ENCODE assay signal across 20 cellular contexts in the genomic region with DNA sequence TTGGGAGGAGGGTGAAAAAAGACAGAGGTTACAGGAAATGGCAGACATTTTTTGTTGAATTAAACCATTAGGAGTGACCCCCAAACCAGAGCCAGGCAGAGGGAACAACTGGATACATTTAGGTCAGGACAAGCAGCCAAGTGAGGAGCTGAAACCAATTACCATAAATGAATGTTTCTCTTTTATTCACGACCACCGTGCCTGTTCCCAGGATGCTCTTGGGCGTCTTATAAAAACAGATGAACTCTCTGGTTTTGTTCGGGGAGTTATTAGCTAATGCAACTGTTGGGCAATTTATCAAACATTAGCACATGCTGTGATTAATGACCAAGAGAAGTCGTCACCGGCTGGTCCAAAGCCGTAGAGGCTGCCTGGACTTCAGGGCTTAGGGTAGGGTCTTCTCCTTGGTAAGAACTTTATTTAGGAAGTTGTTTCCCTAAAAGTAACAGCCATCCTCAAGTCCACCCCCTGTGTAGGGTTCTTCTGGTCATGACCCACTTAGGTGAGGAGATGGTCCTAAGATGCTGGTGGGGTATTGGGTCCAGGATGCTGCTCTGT.
DNase-seq lines count a peak whose midpoint lies in the region; ATAC-seq and TF ChIP-seq lines count a peak whose summit lies in the region.
"Had no signal": no experiment of that assay in that cellular context is flagged by ENCODE, and none has a peak within 500 bp of the region (broad histone marks: within the 10 kb centered on the region; RNA-seq: fewer than 3 reads in every experiment).

No MANE protein-coding gene starts in this region.

- H3K36me3 ChIP-seq in SK-N-SH (replicated peaks in 1 of 2; ENCODE audit: control insufficient read depth in 1 of 2, insufficient read depth in 2 of 2, low read length in 1 of 2) = no peaks in the 10 kb centered on the region
- H3K36me3 ChIP-seq in suprapubic skin = no peaks in the 10 kb centered on the region

- H3K4me1 ChIP-seq in SK-N-SH (ENCODE audit: control insufficient read depth in 1 of 2, insufficient read depth in 2 of 2, low read depth in 1 of 2, low read length in 1 of 2) (peaks cover 5 to 20% of the 10 kb centered on the region in 2 experiments; a peak in 2 of 4 replicates), suprapubic skin (peaks cover 16% of the 10 kb centered on the region)

- peak overlapping the region; percentile 46; the same call in 1 of the 2 replicates for H2AFZ ChIP-seq in SK-N-SH (ENCODE audit: low read depth)

- no peak for DNase-seq in SK-N-SH
- peak; percentile 61 for DNase-seq in coronary artery (ENCODE audit: low spot score)
- DNase-seq in mesothelial cell of epicardium (ENCODE audit: low spot score in 2 of 2, unreplicated experiment in 2 of 2) = no peak
- peak; percentile 24 to 26 for DNase-seq in suprapubic skin (ENCODE audit: low spot score in 2 of 2)
- DNase-seq in AML-193 (lab: John Stamatoyannopoulos, UW) = no peak
- no peak for DNase-seq in NCI-H82 (lab: John Stamatoyannopoulos, UW)
- DNase-seq in stimulated activated naive CD4-positive, alpha-beta T cell (lab: John Stamatoyannopoulos, UW) = no peak
- DNase-seq: activated CD8-positive, alpha-beta T cell treated with anti-CD3 and anti-CD28 coated beads for 36 hours; activated naive CD8-positive, alpha-beta T cell treated with anti-CD3 and anti-CD28 coated beads for 36 hours; activated T-cell treated with anti-CD3 and anti-CD28 coated beads, Interleukin-2, amount 50 U/mL, for 48 hours; GDM1; GOT3; mucosa of descending colon; NCI-H524 had no signal

- WGBS in SK-N-SH (ENCODE audit: low lambda C conversion rate) = 51% methylated on average over 7 of the region's 7 CpGs
- WGBS in suprapubic skin = 38% methylated on average over 7 of the region's 7 CpGs

- no peaks in the 10 kb centered on the region for H3K36me3 Mint-ChIP-seq in mesothelial cell of epicardium
- H3K36me3 Mint-ChIP-seq: activated naive CD8-positive, alpha-beta T cell treated with anti-CD3 and anti-CD28 coated beads for 36 hours; stimulated activated memory B cell treated with anti-CD40 and anti-IgM and Interleukin-4, amounts not matched to agents 10 μg/mL and 1 μg/mL and 100 μg/mL, for 72 hours had no signal

- no peak for ATAC-seq in SK-N-SH treated with all-trans-retinoic acid at 6 μM for 48 hours
- ATAC-seq: activated CD8-positive, alpha-beta T cell treated with anti-CD3 and anti-CD28 coated beads for 36 hours; HepG2; stimulated activated memory B cell treated with anti-CD40 and anti-IgM and Interleukin-4, amounts not matched to agents 10 μg/mL and 1 μg/mL and 100 μg/mL, for 72 hours had no signal

- CTCF ChIA-PET in SK-N-SH (lab: Yijun Ruan, JAX) = interaction anchor here (0.9 to 1.7 kb wide), 6 partner anchors 11 to 147 kb away, joined by 3 to 5 read pairs (median 4); no protein-coding TSS in a partner anchor

- H3K27me3 ChIP-seq in SK-N-SH (ENCODE audit: insufficient read depth) (no peaks in the 10 kb centered on the region), suprapubic skin (peaks cover 17% of the 10 kb centered on the region)

- POLR2A ChIA-PET in SK-N-SH (lab: Yijun Ruan, JAX) = no interaction called here

- TF ChIP-seq EP300 in SK-N-SH (IDR thresholded peaks at IDR 0.05; ENCODE audit: borderline replicate concordance in 1 of 2, low read depth in 1 of 2, low read length in 1 of 2) (no peak), suprapubic skin (IDR thresholded peaks at IDR 0.05) (no peak)

- peaks cover 34% of the 10 kb centered on the region for H3K4me1 Mint-ChIP-seq in mesothelial cell of epicardium
- H3K4me1 Mint-ChIP-seq: stimulated activated memory B cell treated with anti-CD40 and anti-IgM and Interleukin-4, amounts not matched to agents 10 μg/mL and 1 μg/mL and 100 μg/mL, for 72 hours had no signal

- no peak overlapping the region for H3K4me2 ChIP-seq in SK-N-SH

- TF ChIP-seq CTCF in SK-N-SH (IDR thresholded peaks at IDR 0.05) (no peak), coronary artery (IDR thresholded peaks at IDR 0.05) (no peak), mesothelial cell of epicardium (IDR thresholded peaks at IDR 0.05; ENCODE audit: unreplicated experiment) (no peak), suprapubic skin (IDR thresholded peaks at IDR 0.05) (no peak)

- TF ChIP-seq POLR2A in suprapubic skin (IDR thresholded peaks at IDR 0.05) = no peak

- no peaks in the 10 kb centered on the region for H3K9me3 Mint-ChIP-seq in mesothelial cell of epicardium
- H3K9me3 Mint-ChIP-seq: activated CD8-positive, alpha-beta T cell treated with anti-CD3 and anti-CD28 coated beads for 36 hours; activated naive CD8-positive, alpha-beta T cell treated with anti-CD3 and anti-CD28 coated beads for 36 hours; stimulated activated memory B cell treated with anti-CD40 and anti-IgM and Interleukin-4, amounts not matched to agents 10 μg/mL and 1 μg/mL and 100 μg/mL, for 72 hours; T-helper 1 cell treated with Interleukin-12 subunit alpha and Interleukin-12 subunit beta and Interleukin-4 antibody, amounts not matched to agents 30 μg/mL and 1 μg/mL, for 36 hours had no signal

- no peak overlapping the region for H3K9ac ChIP-seq in SK-N-SH

- no peaks in the 10 kb centered on the region for H3K9me2 ChIP-seq in SK-N-SH

- H3K4me3 ChIP-seq in SK-N-SH (ENCODE audit: low read depth in 2 of 2, low read length in 1 of 2) (no peak overlapping the region), coronary artery (no peak overlapping the region), suprapubic skin (no peak overlapping the region)
- H3K4me3 ChIP-seq: mucosa of descending colon had no signal

- H3K4me3 Mint-ChIP-seq in mesothelial cell of epicardium = no peak overlapping the region
- H3K4me3 Mint-ChIP-seq: activated CD8-positive, alpha-beta T cell treated with anti-CD3 and anti-CD28 coated beads for 36 hours; activated naive CD8-positive, alpha-beta T cell treated with anti-CD3 and anti-CD28 coated beads for 36 hours; stimulated activated memory B cell treated with anti-CD40 and anti-IgM and Interleukin-4, amounts not matched to agents 10 μg/mL and 1 μg/mL and 100 μg/mL, for 72 hours; T-helper 1 cell treated with Interleukin-12 subunit alpha and Interleukin-12 subunit beta and Interleukin-4 antibody, amounts not matched to agents 30 μg/mL and 1 μg/mL, for 36 hours had no signal

- H3K79me2 ChIP-seq in SK-N-SH (ENCODE audit: insufficient read depth) = no peaks in the 10 kb centered on the region

- peaks cover 38% of the 10 kb centered on the region for H3K27me3 Mint-ChIP-seq in mesothelial cell of epicardium (ENCODE audit: low read depth)

- H4K20me1 ChIP-seq in SK-N-SH (ENCODE audit: insufficient read depth) = no peaks in the 10 kb centered on the region

- no peak for TF ChIP-seq RAD21 in SK-N-SH (IDR thresholded peaks at IDR 0.05; ENCODE audit: low read length)

- no peaks in the 10 kb centered on the region for H3F3A ChIP-seq in SK-N-SH (replicated peaks; ENCODE audit: insufficient read depth)

- peak overlapping the region; percentile 20 for H3K27ac Mint-ChIP-seq in mesothelial cell of epicardium
- H3K27ac Mint-ChIP-seq: activated CD8-positive, alpha-beta T cell treated with anti-CD3 and anti-CD28 coated beads for 36 hours; activated naive CD8-positive, alpha-beta T cell treated with anti-CD3 and anti-CD28 coated beads for 36 hours; stimulated activated memory B cell treated with anti-CD40 and anti-IgM and Interleukin-4, amounts not matched to agents 10 μg/mL and 1 μg/mL and 100 μg/mL, for 72 hours; T-helper 1 cell treated with Interleukin-12 subunit alpha and Interleukin-12 subunit beta and Interleukin-4 antibody, amounts not matched to agents 30 μg/mL and 1 μg/mL, for 36 hours had no signal

- H3K27ac ChIP-seq in SK-N-SH (ENCODE audit: low read depth in 2 of 2, low read length in 1 of 2) = no peak overlapping the region
- H3K27ac ChIP-seq in coronary artery = no peak overlapping the region
- H3K27ac ChIP-seq in suprapubic skin = no peak overlapping the region
- H3K27ac ChIP-seq: 22Rv1, RWPE1 had no signal

- H3K9me3 ChIP-seq in SK-N-SH (no peaks in the 10 kb centered on the region), suprapubic skin (no peaks in the 10 kb centered on the region)
- H3K9me3 ChIP-seq: mucosa of descending colon had no signal

TF ChIP-seq in SK-N-SH, 30 proteins besides CTCF, POLR2A, EP300 and RAD21 (continues in another document):
- TF ChIP-seq POLR2AphosphoS5 (IDR thresholded peaks at IDR 0.05; ENCODE audit: low read depth, low read length) (no peak), SMC3 (IDR thresholded peaks at IDR 0.05; ENCODE audit: low read depth, low read length) (no peak), RXRA (IDR thresholded peaks at IDR 0.05; ENCODE audit: borderline replicate concordance, low read depth) (no peak), ELF1 (IDR thresholded peaks at IDR 0.05) (no peak)

TF ChIP-seq in SK-N-SH treated with all-trans-retinoic acid at 6 μM for 48 hours, 23 proteins besides CTCF, POLR2A, EP300 and RAD21 (continues in another document):
- TF ChIP-seq TOX (CRISPR knock-in tag; IDR thresholded peaks at IDR 0.05; ENCODE audit: borderline replicate concordance) (no peak), ZFP3 (CRISPR knock-in tag; IDR thresholded peaks at IDR 0.05) (no peak), ISL1 (CRISPR knock-in tag; IDR thresholded peaks at IDR 0.05) (no peak), SNAI2 (CRISPR knock-in tag; IDR thresholded peaks at IDR 0.05) (no peak), ZNF8 (CRISPR knock-in tag; IDR thresholded peaks at IDR 0.05) (no peak), PPARA (CRISPR knock-in tag; IDR thresholded peaks at IDR 0.05; ENCODE audit: borderline replicate concordance) (no peak), ZC3H10 (CRISPR knock-in tag; IDR thresholded peaks at IDR 0.05) (no peak)
- TF ChIP-seq, protein P1, sequence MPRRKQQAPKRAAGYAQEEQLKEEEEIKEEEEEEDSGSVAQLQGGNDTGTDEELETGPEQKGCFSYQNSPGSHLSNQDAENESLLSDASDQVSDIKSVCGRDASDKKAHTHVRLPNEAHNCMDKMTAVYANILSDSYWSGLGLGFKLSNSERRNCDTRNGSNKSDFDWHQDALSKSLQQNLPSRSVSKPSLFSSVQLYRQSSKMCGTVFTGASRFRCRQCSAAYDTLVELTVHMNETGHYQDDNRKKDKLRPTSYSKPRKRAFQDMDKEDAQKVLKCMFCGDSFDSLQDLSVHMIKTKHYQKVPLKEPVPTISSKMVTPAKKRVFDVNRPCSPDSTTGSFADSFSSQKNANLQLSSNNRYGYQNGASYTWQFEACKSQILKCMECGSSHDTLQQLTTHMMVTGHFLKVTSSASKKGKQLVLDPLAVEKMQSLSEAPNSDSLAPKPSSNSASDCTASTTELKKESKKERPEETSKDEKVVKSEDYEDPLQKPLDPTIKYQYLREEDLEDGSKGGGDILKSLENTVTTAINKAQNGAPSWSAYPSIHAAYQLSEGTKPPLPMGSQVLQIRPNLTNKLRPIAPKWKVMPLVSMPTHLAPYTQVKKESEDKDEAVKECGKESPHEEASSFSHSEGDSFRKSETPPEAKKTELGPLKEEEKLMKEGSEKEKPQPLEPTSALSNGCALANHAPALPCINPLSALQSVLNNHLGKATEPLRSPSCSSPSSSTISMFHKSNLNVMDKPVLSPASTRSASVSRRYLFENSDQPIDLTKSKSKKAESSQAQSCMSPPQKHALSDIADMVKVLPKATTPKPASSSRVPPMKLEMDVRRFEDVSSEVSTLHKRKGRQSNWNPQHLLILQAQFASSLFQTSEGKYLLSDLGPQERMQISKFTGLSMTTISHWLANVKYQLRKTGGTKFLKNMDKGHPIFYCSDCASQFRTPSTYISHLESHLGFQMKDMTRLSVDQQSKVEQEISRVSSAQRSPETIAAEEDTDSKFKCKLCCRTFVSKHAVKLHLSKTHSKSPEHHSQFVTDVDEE (CRISPR knock-in tag; IDR thresholded peaks at IDR 0.05) = no peak

Comparison
In these comparisons a context has a peak if more than half of its experiments do, and no peak if none do; other contexts are left out.
1. DNase-seq: peak in coronary artery (single experiment) and suprapubic skin (2 of 2); none in SK-N-SH (single experiment), mesothelial cell of epicardium (0 of 2), AML-193 (0 of 2), NCI-H82 (single experiment) and stimulated activated naive CD4-positive, alpha-beta T cell (0 of 6).